Comparison of ENCODE assay signal across 8 cellular contexts in genomic region chr17:40376541-40376940, GRCh38. TPM values are rescaled to one million over a fixed set of nuclear protein-coding genes. Genes with fewer than 3 reads are reported as not detected.
DNase-seq lines count a peak whose midpoint lies in the region; ATAC-seq, FAIRE-seq and TF ChIP-seq lines count a peak whose summit lies in the region.
"Not testable (repeated sequence)": the region's sequence is repeated elsewhere in the genome, so short reads cannot be mapped to it uniquely, and the experiment has no call there.
"Had no signal": no experiment of that assay in that cellular context is flagged by ENCODE, and none has a peak within 500 bp of the region (broad histone marks: within the 10 kb centered on the region; RNA-seq: fewer than 3 reads in every experiment).

No MANE protein-coding gene starts in this region.

- POLR2A ChIA-PET in activated CD4-positive, alpha-beta memory T cell treated with anti-CD3 and anti-CD28 coated beads for 36 hours (lab: Charles Lee), result interaction anchor here (0.6 to 1.3 kb wide), 3 partner anchors 17 to 184 kb away, joined by 3 to 4 read pairs (median 3); partner anchors contain the start of gene TOP2A
- POLR2A ChIA-PET in HepG2 (lab: Yijun Ruan, JAX), result interaction anchor here (1.0 to 1.8 kb wide), 3 partner anchors 11 to 31 kb away, joined by 3 to 8 read pairs (median 5); no protein-coding TSS in a partner anchor

- H3K27me3 ChIP-seq in HepG2 (ENCODE audit: control insufficient read depth in 1 of 2, insufficient read depth in 2 of 2, low read length in 2 of 2), result not testable (repeated sequence)

- not testable (repeated sequence) for H3K79me2 ChIP-seq in HepG2 (ENCODE audit: insufficient read depth, low read length)

- not testable (repeated sequence) for FAIRE-seq in HepG2 (lab: Jason Lieb, UNC)

- TF ChIP-seq POLR2A in HepG2 (IDR thresholded peaks at IDR 0.05; ENCODE audit: insufficient read depth in 1 of 2, low read depth in 2 of 2, low read length in 2 of 2), result not testable (repeated sequence)

- H3K4me3 Mint-ChIP-seq in activated CD4-positive, alpha-beta memory T cell treated with anti-CD3 and anti-CD28 coated beads for 36 hours, result not testable (repeated sequence)
- peak overlapping the region; percentile 12 to 67 for H3K4me3 Mint-ChIP-seq in activated T-cell treated with anti-CD3 and anti-CD28 coated beads, Interleukin-2, amount 50 U/mL, for 72 hours
- H3K4me3 Mint-ChIP-seq in activated naive CD4-positive, alpha-beta T cell treated with anti-CD3 and anti-CD28 coated beads, Interleukin-2, amount 50 U/mL, for 24 hours, result peak overlapping the region; percentile 55
- peak overlapping the region; percentile 20 for H3K4me3 Mint-ChIP-seq in stimulated activated effector memory CD8-positive, alpha-beta T cell treated with anti-CD3 and anti-CD28 coated beads, Interleukin-12 subunit alpha, Interleukin-12 subunit beta, amount 100 ng/mL, for 72 hours

- H3K36me3 Mint-ChIP-seq in activated CD4-positive, alpha-beta memory T cell treated with anti-CD3 and anti-CD28 coated beads for 36 hours; activated T-cell treated with anti-CD3 and anti-CD28 coated beads, Interleukin-2, amount 50 U/mL, for 72 hours (ENCODE audit: insufficient read depth in 2 of 2); activated naive CD4-positive, alpha-beta T cell treated with anti-CD3 and anti-CD28 coated beads, Interleukin-2, amount 50 U/mL, for 24 hours; stimulated activated effector memory CD8-positive, alpha-beta T cell treated with anti-CD3 and anti-CD28 coated beads, Interleukin-12 subunit alpha, Interleukin-12 subunit beta, amount 100 ng/mL, for 72 hours: not testable (repeated sequence)

- not testable (repeated sequence) for H3K27ac ChIP-seq in HepG2 (ENCODE audit: extremely low read length, insufficient read depth, low read length)

- not testable (repeated sequence) for TF ChIP-seq RAD21 in HepG2 (CRISPR knock-in tag; IDR thresholded peaks at IDR 0.05)

- TF ChIP-seq EP300 in HepG2 (IDR thresholded peaks at IDR 0.05; ENCODE audit: low read depth in 2 of 2, low read length in 2 of 2); HepG2 (CRISPR knock-in tag; IDR thresholded peaks at IDR 0.05; ENCODE audit: borderline replicate concordance): not testable (repeated sequence)

- not testable (repeated sequence) for H3K4me2 ChIP-seq in HepG2 (ENCODE audit: low read depth, low read length)

- not testable (repeated sequence) for H3K36me3 ChIP-seq in HepG2 (replicated peaks in 1 of 2; ENCODE audit: control insufficient read depth in 1 of 2, insufficient read depth in 2 of 2, low read length in 2 of 2)

- H4K20me1 ChIP-seq in HepG2 (ENCODE audit: insufficient read depth, low read length), result not testable (repeated sequence)

- intact Hi-C loops in activated CD4-positive, alpha-beta memory T cell treated with anti-CD3 and anti-CD28 coated beads for 36 hours (cut with micrococcal nuclease); HepG2 (cut with micrococcal nuclease; ENCODE audit: unreplicated experiment): not testable (repeated sequence)

- not testable (repeated sequence) for H3K27me3 Mint-ChIP-seq in activated CD4-positive, alpha-beta memory T cell treated with anti-CD3 and anti-CD28 coated beads for 36 hours; activated naive CD4-positive, alpha-beta T cell treated with anti-CD3 and anti-CD28 coated beads, Interleukin-2, amount 50 U/mL, for 24 hours
- H3K27me3 Mint-ChIP-seq in activated T-cell treated with anti-CD3 and anti-CD28 coated beads, Interleukin-2, amount 50 U/mL, for 72 hours (ENCODE audit: low read depth), result peaks cover 14% of the 10 kb centered on the region

- H3K9me3 ChIP-seq in HepG2 (ENCODE audit: low read length), result not testable (repeated sequence)

- H3K9ac ChIP-seq in HepG2 (ENCODE audit: insufficient read depth, low read depth, low read length), result not testable (repeated sequence)

- H3K27ac Mint-ChIP-seq in activated CD4-positive, alpha-beta memory T cell treated with anti-CD3 and anti-CD28 coated beads for 36 hours; activated T-cell treated with anti-CD3 and anti-CD28 coated beads, Interleukin-2, amount 50 U/mL, for 72 hours; activated naive CD4-positive, alpha-beta T cell treated with anti-CD3 and anti-CD28 coated beads, Interleukin-2, amount 50 U/mL, for 24 hours; stimulated activated effector memory CD8-positive, alpha-beta T cell treated with anti-CD3 and anti-CD28 coated beads, Interleukin-12 subunit alpha, Interleukin-12 subunit beta, amount 100 ng/mL, for 72 hours: not testable (repeated sequence)

- BruUV-seq in HepG2 (replicated peaks; lab: Mats Ljungman, UMichigan), result not testable (repeated sequence)

- in situ Hi-C loops in HepG2 (cut with HindIII; ENCODE audit: extremely low pct_ligation_motif_present, low pct_unique_long_range_greater_than_20kb), result not testable (repeated sequence)

- 43% methylated on average over 6 of the region's 6 CpGs for WGBS in HepG2 (ENCODE audit: low lambda C conversion rate)

- H3K4me3 ChIP-seq in HepG2 (replicated peaks in 1 of 3; ENCODE audit: insufficient read depth in 1 of 3, low read depth in 2 of 3, low read length in 3 of 3), result not testable (repeated sequence)

- H3K4me1 Mint-ChIP-seq in activated CD4-positive, alpha-beta memory T cell treated with anti-CD3 and anti-CD28 coated beads for 36 hours (ENCODE audit: low read depth), result peaks cover 29% of the 10 kb centered on the region
- H3K4me1 Mint-ChIP-seq in activated T-cell treated with anti-CD3 and anti-CD28 coated beads, Interleukin-2, amount 50 U/mL, for 72 hours (ENCODE audit: low read depth), result peaks cover 43% of the 10 kb centered on the region
- H3K4me1 Mint-ChIP-seq in activated naive CD4-positive, alpha-beta T cell treated with anti-CD3 and anti-CD28 coated beads, Interleukin-2, amount 50 U/mL, for 24 hours, result peaks cover 23% of the 10 kb centered on the region
- peaks cover 27% of the 10 kb centered on the region for H3K4me1 Mint-ChIP-seq in stimulated activated effector memory CD8-positive, alpha-beta T cell treated with anti-CD3 and anti-CD28 coated beads, Interleukin-12 subunit alpha, Interleukin-12 subunit beta, amount 100 ng/mL, for 72 hours

- DNase-seq in OCI-M1 (lab: John Stamatoyannopoulos, UW), result peak; percentile 26
- peak; percentile 36 for DNase-seq in activated CD4-positive, alpha-beta memory T cell treated with anti-CD3 and anti-CD28 coated beads for 36 hours
- not testable (repeated sequence) for DNase-seq in activated T-cell treated with anti-CD3 and anti-CD28 coated beads, Interleukin-2, amount 50 U/mL, for 72 hours; HepG2 (ENCODE audit: low spot score); stimulated activated effector memory CD8-positive, alpha-beta T cell treated with anti-CD3 and anti-CD28 coated beads, Interleukin-12 subunit alpha, Interleukin-12 subunit beta, amount 100 ng/mL, for 72 hours (ENCODE audit: low spot score in 2 of 2)

- H2AFZ ChIP-seq in HepG2 (ENCODE audit: low read length), result not testable (repeated sequence)

- H3K9me3 Mint-ChIP-seq in activated CD4-positive, alpha-beta memory T cell treated with anti-CD3 and anti-CD28 coated beads for 36 hours; activated T-cell treated with anti-CD3 and anti-CD28 coated beads, Interleukin-2, amount 50 U/mL, for 72 hours; activated naive CD4-positive, alpha-beta T cell treated with anti-CD3 and anti-CD28 coated beads, Interleukin-2, amount 50 U/mL, for 24 hours; stimulated activated effector memory CD8-positive, alpha-beta T cell treated with anti-CD3 and anti-CD28 coated beads, Interleukin-12 subunit alpha, Interleukin-12 subunit beta, amount 100 ng/mL, for 72 hours: not testable (repeated sequence)

- CTCF ChIA-PET in activated CD4-positive, alpha-beta memory T cell treated with anti-CD3 and anti-CD28 coated beads for 36 hours (lab: Charles Lee), result interaction anchor here (0.9 to 1.7 kb wide), 2 partner anchors 14 to 19 kb away, joined by 4 to 6 read pairs; no protein-coding TSS in a partner anchor
- CTCF ChIA-PET in HepG2 (lab: Yijun Ruan, JAX; ENCODE audit: low intra/inter-chr PET ratio, low total read pairs), result not testable (repeated sequence)

- peaks cover 45% of the 10 kb centered on the region for H3K4me1 ChIP-seq in HepG2 (ENCODE audit: insufficient read depth, low read length)

- not testable (repeated sequence) for TF ChIP-seq CTCF in HepG2 (CRISPR knock-in tag; IDR thresholded peaks at IDR 0.05)

- peak in 1 of 2 donors; percentile 28 for ATAC-seq in activated T-cell treated with anti-CD3 and anti-CD28 coated beads, Interleukin-2, amount 50 U/mL, for 72 hours (replicated peaks in 1 of 2)
- not testable (repeated sequence) for ATAC-seq in HepG2; stimulated activated effector memory CD8-positive, alpha-beta T cell treated with anti-CD3 and anti-CD28 coated beads, Interleukin-12 subunit alpha, Interleukin-12 subunit beta, amount 100 ng/mL, for 72 hours

RNA-seq across cellular contexts. Expression of gene GJD3, which starts 12.0 kb away (rescaled TPM):
- total RNA-seq in activated CD4-positive, alpha-beta memory T cell treated with anti-CD3 and anti-CD28 coated beads for 36 hours, result under 1 TPM in 1 of 2 experiments, not detected in 1; 0.27 TPM
- not detected for total RNA-seq in activated T-cell treated with anti-CD3 and anti-CD28 coated beads, Interleukin-2, amount 50 U/mL, for 72 hours
- total RNA-seq in HepG2 (2016; rRNA removed; fragmentation: Illumina TruSeq; extraction: Trizol), result not detected in 2 replicates
- total RNA-seq in HepG2 (2016; cell fraction: cytosol; rRNA removed; fragmentation: Illumina TruSeq; extraction: Trizol; ENCODE audit: low read depth), result not detected in 2 replicates
- total RNA-seq in HepG2 (2016; cell fraction: insoluble cytoplasmic fraction; rRNA removed; fragmentation: Illumina TruSeq; extraction: Trizol), result not detected in 2 replicates
- total RNA-seq in HepG2 (2016; cell fraction: membrane; rRNA removed; fragmentation: Illumina TruSeq; extraction: Trizol), result not detected in 2 replicates
- not detected in 2 replicates for total RNA-seq in HepG2 (2016; cell fraction: nucleus; rRNA removed; fragmentation: Illumina TruSeq; extraction: Trizol)
- not detected in 2 replicates for polyA plus RNA-seq in HepG2 (2011; rRNA removed)
- not detected in 2 replicates for polyA plus RNA-seq in HepG2 (2011; cell fraction: cytosol; rRNA removed)
- polyA plus RNA-seq in HepG2 (2011; cell fraction: nucleus; rRNA removed), result not detected in 2 replicates
- not detected in 2 replicates for polyA plus RNA-seq in HepG2 (2012)
- polyA plus RNA-seq in HepG2 (2016; cell fraction: cytosol; fragmentation: Illumina TruSeq; extraction: Trizol; ENCODE audit: low read depth), result not detected in 2 replicates
- polyA plus RNA-seq in HepG2 (2016; cell fraction: insoluble cytoplasmic fraction; fragmentation: Illumina TruSeq; extraction: Trizol; ENCODE audit: low read depth), result not detected in 2 replicates
- polyA plus RNA-seq in HepG2 (2016; cell fraction: membrane; fragmentation: Illumina TruSeq; extraction: Trizol; ENCODE audit: low read depth), result not detected in 2 replicates
- polyA plus RNA-seq in HepG2 (2016; cell fraction: nucleus; fragmentation: Illumina TruSeq; extraction: Trizol; ENCODE audit: insufficient read depth, low read depth), result not detected in 2 replicates
- polyA minus RNA-seq in HepG2 (2011; rRNA and poly(A)+ RNA removed; ENCODE audit: low replicate concordance), result not detected in 2 replicates
- polyA minus RNA-seq in HepG2 (2011; cell fraction: cytosol; rRNA and poly(A)+ RNA removed), result not detected in 2 replicates
- polyA minus RNA-seq in HepG2 (2011; cell fraction: nucleus; rRNA and poly(A)+ RNA removed), result not detected in 2 replicates
- total RNA-seq: A673, HT-29 had no signal

RNA-seq across cellular contexts. Expression of gene TOP2A, which starts 41.2 kb away (rescaled TPM):
- 100 to 1,000 TPM; 301 to 311 TPM for total RNA-seq in activated CD4-positive, alpha-beta memory T cell treated with anti-CD3 and anti-CD28 coated beads for 36 hours
- total RNA-seq in activated T-cell treated with anti-CD3 and anti-CD28 coated beads, Interleukin-2, amount 50 U/mL, for 72 hours, result 100 to 1,000 TPM; 324 to 425 TPM
- total RNA-seq in HepG2 (2016; rRNA removed; fragmentation: Illumina TruSeq; extraction: Trizol), result 327 and 614 TPM in 2 replicates
- 35.7 and 38.5 TPM in 2 replicates for total RNA-seq in HepG2 (2016; cell fraction: cytosol; rRNA removed; fragmentation: Illumina TruSeq; extraction: Trizol; ENCODE audit: low read depth)
- 330 and 598 TPM in 2 replicates for total RNA-seq in HepG2 (2016; cell fraction: insoluble cytoplasmic fraction; rRNA removed; fragmentation: Illumina TruSeq; extraction: Trizol)
- 112 and 128 TPM in 2 replicates for total RNA-seq in HepG2 (2016; cell fraction: membrane; rRNA removed; fragmentation: Illumina TruSeq; extraction: Trizol)
- 262 and 265 TPM in 2 replicates for total RNA-seq in HepG2 (2016; cell fraction: nucleus; rRNA removed; fragmentation: Illumina TruSeq; extraction: Trizol)
- polyA plus RNA-seq in HepG2 (2011; rRNA removed), result 52.7 and 108 TPM in 2 replicates
- 35.8 and 39.5 TPM in 2 replicates for polyA plus RNA-seq in HepG2 (2011; cell fraction: cytosol; rRNA removed)
- 38.5 and 46.3 TPM in 2 replicates for polyA plus RNA-seq in HepG2 (2011; cell fraction: nucleus; rRNA removed)
- 78.9 and 178 TPM in 2 replicates for polyA plus RNA-seq in HepG2 (2012)
- polyA plus RNA-seq in HepG2 (2016; cell fraction: cytosol; fragmentation: Illumina TruSeq; extraction: Trizol; ENCODE audit: low read depth), result 13.7 and 16.7 TPM in 2 replicates
- polyA plus RNA-seq in HepG2 (2016; cell fraction: insoluble cytoplasmic fraction; fragmentation: Illumina TruSeq; extraction: Trizol; ENCODE audit: low read depth), result 406 and 447 TPM in 2 replicates
- 56.7 and 60.4 TPM in 2 replicates for polyA plus RNA-seq in HepG2 (2016; cell fraction: membrane; fragmentation: Illumina TruSeq; extraction: Trizol; ENCODE audit: low read depth)
- 324 and 347 TPM in 2 replicates for polyA plus RNA-seq in HepG2 (2016; cell fraction: nucleus; fragmentation: Illumina TruSeq; extraction: Trizol; ENCODE audit: insufficient read depth, low read depth)
- 29.3 and 72.8 TPM in 2 replicates for polyA minus RNA-seq in HepG2 (2011; rRNA and poly(A)+ RNA removed; ENCODE audit: low replicate concordance)
- polyA minus RNA-seq in HepG2 (2011; cell fraction: cytosol; rRNA and poly(A)+ RNA removed), result 58.4 and 82.8 TPM in 2 replicates
- polyA minus RNA-seq in HepG2 (2011; cell fraction: nucleus; rRNA and poly(A)+ RNA removed), result 83.2 and 96.0 TPM in 2 replicates
